9 cellular contexts compared by ENCODE assay signal in the genomic region with DNA sequence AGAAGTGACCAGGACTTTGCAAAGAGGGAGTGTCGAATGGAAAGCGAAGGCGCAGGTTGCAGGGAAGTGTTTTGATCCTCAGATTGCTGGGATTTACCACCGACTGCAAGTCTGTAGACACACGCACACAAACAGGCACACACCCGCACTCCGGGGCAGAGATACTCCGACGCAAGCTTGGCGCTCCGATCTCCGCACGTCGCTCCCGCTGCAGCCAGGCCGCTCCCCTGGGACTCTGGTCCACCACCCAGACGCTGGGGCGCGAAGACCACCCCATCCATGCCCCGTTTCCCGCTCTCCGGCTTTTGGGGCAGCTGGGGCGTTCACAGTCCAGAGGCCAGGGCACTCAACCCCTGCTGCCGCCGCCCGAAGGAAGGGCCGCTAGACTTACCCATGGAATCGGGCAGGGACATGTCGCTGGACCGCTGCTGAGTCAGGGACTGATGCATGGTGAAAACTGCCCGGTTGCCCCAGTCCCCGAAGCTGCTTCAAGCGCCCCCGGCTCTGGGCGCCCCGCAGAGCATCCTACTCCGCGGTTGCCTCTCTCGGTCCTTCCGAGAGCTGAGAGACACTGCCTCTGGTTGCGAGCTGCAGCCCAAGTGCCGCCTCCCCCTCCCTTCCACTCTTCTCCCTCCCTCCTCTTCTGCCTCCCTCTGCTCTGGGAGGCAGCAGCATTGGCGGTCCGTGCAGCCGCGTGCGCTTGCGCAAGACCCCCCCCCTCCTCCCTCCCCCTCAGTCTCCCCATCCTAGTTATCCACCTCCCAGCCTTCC. TPM values are rescaled to one million over a fixed set of nuclear protein-coding genes. Genes with fewer than 3 reads are reported as not detected.
DNase-seq lines count a peak whose midpoint lies in the region; ATAC-seq, FAIRE-seq and TF ChIP-seq lines count a peak whose summit lies in the region.
"Had no signal": no experiment of that assay in that cellular context is flagged by ENCODE, and none has a peak within 500 bp of the region (broad histone marks: within the 10 kb centered on the region; RNA-seq: fewer than 3 reads in every experiment).

A gene (minus strand): TSS at position 601 of the 771 bp plus-strand sequence. CDS start 152 bp downstream, at position 449.

- intact Hi-C loops in psoas muscle (cut with DNase I): no loop called here

- H3K4me1 ChIP-seq in cardiac muscle cell (ENCODE audit: low read depth) (no peaks in the 10 kb centered on the region), psoas muscle (no peaks in the 10 kb centered on the region)

- FAIRE-seq in H54 (lab: Jason Lieb, UNC): no peak

- H3K4me3 ChIP-seq in AG10803 (ENCODE audit: low read length) (peak within 1 kb of the TSS; percentile 36), WI38 (ENCODE audit: low read depth, low read length) (peak within 1 kb of the TSS; percentile 34), cardiac muscle cell (peak within 1 kb of the TSS; percentile 40), psoas muscle (peak within 1 kb of the TSS; percentile 61)

- H3K9me3 ChIP-seq in cardiac muscle cell (ENCODE audit: low read depth) (no peaks in the 10 kb centered on the region), psoas muscle (no peaks in the 10 kb centered on the region)

- TF ChIP-seq POLR2A in H54 (IDR thresholded peaks at IDR 0.05; ENCODE audit: low read depth, low read length): no peak

- WGBS in psoas muscle, 3 donors: 2 to 33% (median 2%) methylated on average over 27 to 48 of the region's 48 CpGs

- H3K27me3 ChIP-seq in cardiac muscle cell: peaks cover 39% of the 10 kb centered on the region
- peaks cover 0 to 21% (median 3%) of the 10 kb centered on the region in 3 donors for H3K27me3 ChIP-seq in psoas muscle (ENCODE audit: insufficient read depth in 3 of 3, low read length in 2 of 3)

- no peaks in the 10 kb centered on the region for H3K36me3 ChIP-seq in cardiac muscle cell
- H3K36me3 ChIP-seq in psoas muscle (ENCODE audit: insufficient read depth in 1 of 2, low read depth in 1 of 2): no peaks in the 10 kb centered on the region

- peak in 2 of 4 donors; percentile 26 to 30 for ATAC-seq in psoas muscle
- no peak for ATAC-seq in HG03439 (IDR thresholded peaks at IDR 0.05; ENCODE audit: unreplicated experiment)
- ATAC-seq in GM19455 (IDR thresholded peaks at IDR 0.05; ENCODE audit: unreplicated experiment): no peak

- no peak within 1 kb of the TSS for H3K27ac ChIP-seq in cardiac muscle cell
- no peak within 1 kb of the TSS for H3K27ac ChIP-seq in psoas muscle

- TF ChIP-seq CTCF in AG10803 (conservative IDR thresholded peaks at IDR 0.05; ENCODE audit: low read length) (no peak), WI38 (IDR thresholded peaks at IDR 0.05; ENCODE audit: low read depth, low read length) (no peak), cardiac muscle cell (IDR thresholded peaks at IDR 0.05; ENCODE audit: low read depth, low read length) (no peak), psoas muscle (IDR thresholded peaks at IDR 0.05) (no peak)

- no peak for DNase-seq in AG10803 (ENCODE audit: low read depth)
- DNase-seq in H54 (ENCODE audit: insufficient read length, low spot score): peak; percentile 15
- peak; percentile 17 to 21 for DNase-seq in cardiac muscle cell (ENCODE audit: low read depth in 1 of 2, low spot score in 1 of 2)
- DNase-seq in psoas muscle: peak in 1 of 2 donors; percentile 15
- DNase-seq in germinal center (ENCODE audit: low spot score): no peak

RNA-seq across cellular contexts. Expression of the gene that starts here (rescaled TPM):
- total RNA-seq in cardiac muscle cell (2.3 and 3.1 TPM in 2 replicates), psoas muscle (1 to 10 TPM in 1 of 4 donors, under 1 TPM in 3; 0.06 to 2.0 (median 0.30) TPM)
- polyA plus RNA-seq in cardiac muscle cell (5.2 and 9.0 TPM in 2 replicates), psoas muscle (under 1 TPM; 0.13 to 0.38 (median 0.14) TPM)
- total RNA-seq: glomerular endothelial cell had no signal

Comparison
In these comparisons a context has a peak if more than half of its experiments do, and no peak if none do; other contexts are left out.
1. DNase-seq: peak in H54 (single experiment) and cardiac muscle cell (2 of 2); none in AG10803 (single experiment) and germinal center (single experiment).
2. Peak in every context shown above with its lines, with median percentiles within 50 percentile points of each other: H3K4me3 ChIP-seq.